In genomic region chr18:41593276-41593675, GRCh38 we compare ENCODE assay signal across 22 cellular contexts.
DNase-seq lines count a peak whose midpoint lies in the region; FAIRE-seq and TF ChIP-seq lines count a peak whose summit lies in the region.
"Had no signal": no experiment of that assay in that cellular context is flagged by ENCODE, and none has a peak within 500 bp of the region (broad histone marks: within the 10 kb centered on the region; RNA-seq: fewer than 3 reads in every experiment).

No MANE protein-coding gene starts in this region.

- CTCF ChIA-PET in Calu3 (lab: Charles Lee) = no interaction called here

- H3K4me3 Mint-ChIP-seq in Calu3 (ENCODE audit: low read depth, unreplicated experiment) = no peak overlapping the region
- H3K4me3 Mint-ChIP-seq: CD4-positive, alpha-beta T cell; GM23338; IgD-negative memory B cell had no signal

- H3K27me3 Mint-ChIP-seq in Calu3 (ENCODE audit: unreplicated experiment) = peaks cover 4% of the 10 kb centered on the region
- H3K27me3 Mint-ChIP-seq: CD4-positive, alpha-beta T cell; IgD-negative memory B cell had no signal

- intact Hi-C loops in Calu3 (cut with micrococcal nuclease; ENCODE audit: unreplicated experiment) = no loop called here

- no peaks in the 10 kb centered on the region for H3K4me1 Mint-ChIP-seq in Calu3 (ENCODE audit: low read depth, unreplicated experiment)
- H3K4me1 Mint-ChIP-seq: IgD-negative memory B cell had no signal

- BruUV-seq in Calu3 (replicated peaks; lab: Mats Ljungman, UMichigan) = no TSS peak

- no peak for FAIRE-seq in H54 (lab: Jason Lieb, UNC)
- FAIRE-seq: GM12891 had no signal

- TF ChIP-seq POLR2A in H54 (IDR thresholded peaks at IDR 0.05; ENCODE audit: low read depth, low read length) = no peak

- peak; percentile 38 for DNase-seq in NCI-H2227 treated with DMSO at 0.1 percent for 48 hours (lab: John Stamatoyannopoulos, UW)
- peak; percentile 16 for DNase-seq in choroid plexus epithelial cell (ENCODE audit: low read depth)
- DNase-seq in non-pigmented ciliary epithelial cell (ENCODE audit: low read depth) = peak; percentile 4
- no peak for DNase-seq in Calu3
- DNase-seq in activated CD4-positive, CD25-positive, alpha-beta regulatory T cell (lab: John Stamatoyannopoulos, UW) = no peak
- no peak for DNase-seq in activated naive CD4-positive, alpha-beta T cell (lab: John Stamatoyannopoulos, UW)
- no peak for DNase-seq in H54 (ENCODE audit: insufficient read length, low spot score)
- DNase-seq: CD4-positive, alpha-beta T cell; COR-L47; DND-41; MV-4-11; NCI-H1105 treated with DMSO at 0.1 percent for 48 hours; NCI-H2029 treated with DMSO at 0.1 percent for 48 hours; NCI-H2171 treated with DMSO at 0.1 percent for 48 hours; NCI-H510A; NCI-H748 treated with DMSO at 0.1 percent for 48 hours; SHP77 treated with DMSO at 0.1 percent for 48 hours had no signal

- no peak for TF ChIP-seq CTCF in choroid plexus epithelial cell (conservative IDR thresholded peaks at IDR 0.05; ENCODE audit: low read depth, low read length)
- no peak for TF ChIP-seq CTCF in Calu3 (IDR thresholded peaks at IDR 0.05; ENCODE audit: unreplicated experiment)

- H3K4me3 ChIP-seq in choroid plexus epithelial cell (ENCODE audit: low read depth, low read length) = no peak overlapping the region
- H3K4me3 ChIP-seq: BLaER1, GM23338, SK-N-MC had no signal

- H3K36me3 Mint-ChIP-seq in Calu3 (ENCODE audit: insufficient read depth, unreplicated experiment) = no peaks in the 10 kb centered on the region

- peaks cover 2% of the 10 kb centered on the region for H3K9me3 Mint-ChIP-seq in Calu3 (ENCODE audit: low read depth, unreplicated experiment)
- H3K9me3 Mint-ChIP-seq: GM23338 had no signal

- no peak overlapping the region for H3K27ac Mint-ChIP-seq in Calu3 (ENCODE audit: unreplicated experiment)
- H3K27ac Mint-ChIP-seq: CD4-positive, alpha-beta T cell; GM23338; IgD-negative memory B cell had no signal

Comparison
In these comparisons a context has a peak if more than half of its experiments do, and no peak if none do; other contexts are left out.
1. DNase-seq: peak in NCI-H2227 treated with DMSO at 0.1 percent for 48 hours (single experiment), choroid plexus epithelial cell (single experiment) and non-pigmented ciliary epithelial cell (single experiment); none in Calu3 (single experiment), activated CD4-positive, CD25-positive, alpha-beta regulatory T cell (0 of 4), activated naive CD4-positive, alpha-beta T cell (0 of 4) and H54 (single experiment).